ENCODE assay signal across 10 cellular contexts in genomic region chr1:201463071-201463552, GRCh38. TPM values are rescaled to one million over a fixed set of nuclear protein-coding genes. Genes with fewer than 3 reads are reported as not detected.
A peak's percentile ranks its signal among the peaks of the same experiment; 100 is the strongest.
DNase-seq lines count a peak whose midpoint lies in the region; TF ChIP-seq lines count a peak whose summit lies in the region.
"Had no signal": no experiment of that assay in that cellular context is flagged by ENCODE, and none has a peak within 500 bp of the region (broad histone marks: within the 10 kb centered on the region; RNA-seq: fewer than 3 reads in every experiment).

No MANE protein-coding gene starts in this region.

- H3K4me3 ChIP-seq in hepatocyte (no peak overlapping the region), smooth muscle cell (no peak overlapping the region)

- H3K79me2 ChIP-seq in hepatocyte (peaks cover 22% of the 10 kb centered on the region), smooth muscle cell (ENCODE audit: low read depth) (peaks cover 43% of the 10 kb centered on the region)

- H3K9ac ChIP-seq in smooth muscle cell (ENCODE audit: low read depth): no peak overlapping the region

- DNase-seq in H4 (ENCODE audit: low spot score) (peak; percentile 31), amygdala (lab: John Stamatoyannopoulos, UW) (peak in 40 of 56 donors; percentile 17 to 81 (median 54)), hepatocyte (ENCODE audit: low spot score) (peak; percentile 17), smooth muscle cell (lab: John Stamatoyannopoulos, UW; ENCODE audit: unreplicated experiment) (no peak), NCI-H774 (lab: John Stamatoyannopoulos, UW) (no peak), NCI-H187 (lab: John Stamatoyannopoulos, UW) (no peak), retina (no peak), NCI-H2081 treated with DMSO at 0.1 percent for 48 hours (lab: John Stamatoyannopoulos, UW) (no peak)
- DNase-seq: stimulated activated CD4-positive, alpha-beta T cell treated with anti-CD3 and anti-CD28 coated beads, Interleukin-4, amount 100 ng/mL, for 24 hours; T-helper 9 cell had no signal

- H3K27ac ChIP-seq in hepatocyte (peak overlapping the region; percentile 93), smooth muscle cell (ENCODE audit: low read depth) (peak overlapping the region; percentile 96)

- no peaks in the 10 kb centered on the region for H3K36me3 ChIP-seq in hepatocyte (replicated peaks; ENCODE audit: insufficient read depth, low read depth)
- no peaks in the 10 kb centered on the region for H3K36me3 ChIP-seq in smooth muscle cell (ENCODE audit: low read depth)

- H3K27me3 ChIP-seq in hepatocyte (no peaks in the 10 kb centered on the region), smooth muscle cell (ENCODE audit: low read depth) (no peaks in the 10 kb centered on the region)

- H4K20me1 ChIP-seq in hepatocyte (ENCODE audit: insufficient read depth, poor library complexity, severe bottlenecking): peaks cover 9% of the 10 kb centered on the region
- H4K20me1 ChIP-seq in smooth muscle cell (ENCODE audit: low read depth): peaks cover 44% of the 10 kb centered on the region

- H3K4me2 ChIP-seq in hepatocyte: no peak overlapping the region
- H3K4me2 ChIP-seq in smooth muscle cell: peak overlapping the region; percentile 5

- no peaks in the 10 kb centered on the region for H3K9me2 ChIP-seq in hepatocyte (replicated peaks; ENCODE audit: insufficient read depth)

- H3K9me3 ChIP-seq in hepatocyte (ENCODE audit: low read depth) (no peaks in the 10 kb centered on the region), smooth muscle cell (replicated peaks; ENCODE audit: low read depth) (no peaks in the 10 kb centered on the region)

- TF ChIP-seq CTCF in hepatocyte (IDR thresholded peaks at IDR 0.05; ENCODE audit: poor library complexity) (no peak), smooth muscle cell (IDR thresholded peaks at IDR 0.05; ENCODE audit: borderline replicate concordance, insufficient read depth, poor library complexity, severe bottlenecking) (peak; percentile 13)

- 89% methylated on average over 7 of the region's 7 CpGs for WGBS in hepatocyte (ENCODE audit: low lambda C conversion rate, missing lambda C conversion rate)
- WGBS in smooth muscle cell (ENCODE audit: low lambda C conversion rate): 79% methylated on average over 7 of the region's 7 CpGs

- H3F3A ChIP-seq in smooth muscle cell (ENCODE audit: low read depth): peaks cover 37% of the 10 kb centered on the region

- H3K4me1 ChIP-seq in hepatocyte (ENCODE audit: insufficient read depth) (peaks cover 48% of the 10 kb centered on the region), smooth muscle cell (ENCODE audit: low read depth) (peaks cover 15% of the 10 kb centered on the region)

- H2AFZ ChIP-seq in hepatocyte (no peak overlapping the region), smooth muscle cell (ENCODE audit: low read depth) (no peak overlapping the region)

RNA-seq across cellular contexts. Expression of gene PHLDA3, which starts 5.9 kb away (rescaled TPM):
- 16.6 and 24.1 TPM in 2 replicates for total RNA-seq in H4 (2014; rRNA removed; shearing (Covaris generic))
- total RNA-seq in hepatocyte (24.4 and 30.2 TPM in 2 replicates), smooth muscle cell (87.8 and 130 TPM in 2 replicates)
- polyA plus RNA-seq in hepatocyte (62.9 and 64.6 TPM in 2 replicates), smooth muscle cell (340 and 343 TPM in 2 replicates)

RNA-seq across cellular contexts. Expression of gene TNNI1, which starts 41.6 kb away (rescaled TPM):
- total RNA-seq in H4 (2014; rRNA removed; shearing (Covaris generic)): not detected in 2 replicates
- total RNA-seq in hepatocyte (2.6 and 4.1 TPM in 2 replicates), smooth muscle cell (1.7 and 1.9 TPM in 2 replicates)
- polyA plus RNA-seq in hepatocyte (4.2 and 12.4 TPM in 2 replicates), smooth muscle cell (8.0 and 13.8 TPM in 2 replicates)

RNA-seq across cellular contexts. Expression of gene CSRP1, which starts 43.8 kb away (rescaled TPM):
- 402 and 518 TPM in 2 replicates for total RNA-seq in H4 (2014; rRNA removed; shearing (Covaris generic))
- total RNA-seq in hepatocyte: 76.0 and 101 TPM in 2 replicates
- 47.6 and 50.9 TPM in 2 replicates for polyA plus RNA-seq in hepatocyte
- total RNA-seq in smooth muscle cell: 317 and 345 TPM in 2 replicates
- polyA plus RNA-seq in smooth muscle cell: 202 and 215 TPM in 2 replicates

Comparison
In these comparisons a context has a peak if more than half of its experiments do, and no peak if none do; other contexts are left out.
1. DNase-seq: peak in H4 (single experiment), amygdala (40 of 56) and hepatocyte (single experiment); none in smooth muscle cell (single experiment), NCI-H774 (single experiment), NCI-H187 (0 of 2), retina (single experiment) and NCI-H2081 treated with DMSO at 0.1 percent for 48 hours (single experiment).